ENCODE assay signal across 8 cellular contexts in genomic region chr20:41095110-41095969, GRCh38. TPM values are rescaled to one million over a fixed set of nuclear protein-coding genes. Genes with fewer than 3 reads are reported as not detected.
DNase-seq lines count a peak whose midpoint lies in the region; ATAC-seq and TF ChIP-seq lines count a peak whose summit lies in the region.

No MANE protein-coding gene starts in this region.

- POLR2A ChIA-PET in MCF 10A (lab: Yijun Ruan, JAX), result interaction anchor here (0.8 to 3.1 kb wide), 13 partner anchors 8 to 126 kb away, joined by 3 to 30 read pairs (median 4); no protein-coding TSS in a partner anchor

- no peak overlapping the region for H3K27ac Mint-ChIP-seq in MCF 10A (ENCODE audit: low read depth, unreplicated experiment)

- no peaks in the 10 kb centered on the region for H3K9me3 Mint-ChIP-seq in MCF 10A (ENCODE audit: unreplicated experiment)

- TF ChIP-seq CTCF in MCF 10A (IDR thresholded peaks at IDR 0.05; ENCODE audit: unreplicated experiment), result peak; percentile 82

- BruUV-seq in MCF 10A (replicated peaks; lab: Mats Ljungman, UMichigan), result no TSS peak

- intact Hi-C loops in MCF 10A (cut with micrococcal nuclease), result loop anchor here (1.0 kb wide), 2 partner anchors 105 to 127 kb away; no protein-coding TSS in a partner anchor

- peaks cover 6% of the 10 kb centered on the region for H3K4me1 Mint-ChIP-seq in MCF 10A (ENCODE audit: insufficient read depth, unreplicated experiment)

- H3K36me3 Mint-ChIP-seq in MCF 10A (ENCODE audit: insufficient read depth, unreplicated experiment), result peaks cover 99% of the 10 kb centered on the region

- DNase-seq in DMS79 treated with DMSO at 0.1 percent for 48 hours (lab: John Stamatoyannopoulos, UW) (peak; percentile 4), DMS79 (lab: John Stamatoyannopoulos, UW) (no peak), NCI-H1694 treated with DMSO at 0.1 percent for 48 hours (lab: John Stamatoyannopoulos, UW) (peak; percentile 50), UCSD-AML1 (lab: John Stamatoyannopoulos, UW; ENCODE audit: unreplicated experiment) (peak; percentile 45), MCF 10A (ENCODE audit: unreplicated experiment) (peak; percentile 63), iPS-NIHi7 (ENCODE audit: extremely low spot score) (peak; percentile 72)
- DNase-seq in stimulated activated CD4-positive, alpha-beta T cell treated with anti-CD3 and anti-CD28 coated beads, Interleukin-2, amount 100 ng/mL, for 4 hours (ENCODE audit: low read depth), result peak; percentile 37

- CTCF ChIA-PET in MCF 10A (lab: Yijun Ruan, JAX), result interaction anchor here (0.6 to 18.0 kb wide), 54 partner anchors 9 to 1987 kb away, joined by 3 to 616 read pairs (median 4); partner anchors contain the start of gene LPIN3

- H3K27me3 Mint-ChIP-seq in MCF 10A (ENCODE audit: insufficient read depth, unreplicated experiment), result no peaks in the 10 kb centered on the region

- H3K4me3 Mint-ChIP-seq in MCF 10A (ENCODE audit: unreplicated experiment), result no peak overlapping the region

- no peak for ATAC-seq in GM21367 (IDR thresholded peaks at IDR 0.05; ENCODE audit: unreplicated experiment)

RNA-seq across cellular contexts. Expression of gene PLCG1, which starts 42.0 kb away (rescaled TPM):
- total RNA-seq in MCF 10A (2022), result 33.2 and 48.1 TPM in 2 replicates
